7 cellular contexts compared by ENCODE assay signal in the genomic region with DNA sequence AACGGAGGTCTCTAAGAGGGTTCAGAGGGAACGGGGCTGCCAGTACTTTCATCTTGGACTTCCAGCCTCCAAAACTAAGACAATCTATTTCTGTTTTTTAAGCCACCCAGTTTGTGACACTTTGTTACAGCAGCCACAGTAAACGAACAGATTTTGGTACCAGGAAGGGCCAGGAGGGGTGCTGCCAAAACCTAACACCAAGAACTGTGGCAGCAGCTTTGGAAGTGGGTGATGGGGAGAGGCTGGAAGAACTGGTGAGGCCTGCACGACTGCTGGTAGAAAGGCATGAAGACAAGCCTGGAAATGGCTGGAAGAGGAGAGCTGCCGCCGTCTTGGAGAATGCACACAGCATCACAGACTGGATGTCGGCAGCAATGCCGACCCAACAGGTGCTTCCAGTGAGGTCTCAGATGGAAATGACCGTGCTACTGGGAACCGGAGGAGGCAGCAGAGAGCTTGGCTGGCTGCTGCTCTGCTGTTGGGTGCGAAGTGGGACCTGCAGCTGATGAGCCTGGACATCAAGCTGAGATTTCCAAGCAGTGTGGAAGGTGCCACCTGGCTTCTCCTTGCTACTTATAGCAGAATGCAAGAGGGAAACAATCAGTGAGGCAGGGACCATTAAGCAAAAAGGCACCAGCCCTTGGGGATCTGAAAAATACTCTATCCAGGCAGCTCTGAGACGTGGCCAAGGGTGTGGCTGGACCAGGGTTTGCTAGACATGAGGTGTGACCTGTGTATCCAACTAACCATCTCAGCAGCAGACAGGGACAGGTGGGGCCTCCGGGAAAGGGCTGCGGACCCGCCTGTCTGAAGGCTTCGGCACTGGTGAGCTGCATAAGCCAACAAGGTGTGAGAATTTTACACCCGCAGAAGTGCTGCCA. TPM values are rescaled to one million over a fixed set of nuclear protein-coding genes. Genes with fewer than 3 reads are reported as not detected.
DNase-seq lines count a peak whose midpoint lies in the region; ATAC-seq and TF ChIP-seq lines count a peak whose summit lies in the region.

No MANE protein-coding gene starts in this region.

- POLR2A ChIA-PET in HEK293 (lab: Yijun Ruan, JAX): interaction anchor here (0.6 to 3.1 kb wide), 14 partner anchors 9 to 68 kb away, joined by 3 to 20 read pairs (median 6); a partner anchor contains a TSS

- H3K27me3 ChIP-seq in foreskin keratinocyte: peaks cover 38% of the 10 kb centered on the region

- H3K4me1 ChIP-seq in HEK293 (ENCODE audit: control insufficient read depth, insufficient read depth, low read length): no peaks in the 10 kb centered on the region
- H3K4me1 ChIP-seq in foreskin keratinocyte: no peaks in the 10 kb centered on the region

- H3K9me3 ChIP-seq in HEK293 (ENCODE audit: control insufficient read depth, insufficient read depth, low read depth, low read length): no peaks in the 10 kb centered on the region

- peak; percentile 91 for DNase-seq in DMS53 (lab: John Stamatoyannopoulos, UW)
- peak; percentile 68 for DNase-seq in SW480 (ENCODE audit: low spot score)
- DNase-seq in foreskin keratinocyte: no peak
- DNase-seq in stimulated activated naive CD8-positive, alpha-beta T cell treated with anti-CD3 and anti-CD28 coated beads, Interleukin-15, Interleukin-2, amounts not matched to agents 100 U/mL and 50 U/mL, for 24 hours: no peak
- DNase-seq in GDM1 (lab: John Stamatoyannopoulos, UW): no peak

- TF ChIP-seq CTCF in HEK293 (tag by site-specific recombination; IDR thresholded peaks at IDR 0.05): peak; percentile 64
- peak; percentile 73 for TF ChIP-seq CTCF in foreskin keratinocyte (conservative IDR thresholded peaks at IDR 0.05)

- CTCF ChIA-PET in HEK293 (lab: Yijun Ruan, JAX): interaction anchor here (0.7 to 3.1 kb wide), 11 partner anchors 11 to 76 kb away, joined by 3 to 15 read pairs (median 5); a partner anchor contains a TSS

- no peak overlapping the region for H3K4me3 ChIP-seq in HEK293 (ENCODE audit: low read depth, low read length)

- peaks cover 0 to 46% of the 10 kb centered on the region in 2 experiments; a peak in 2 of 3 replicates for H3K36me3 ChIP-seq in HEK293 (ENCODE audit: control insufficient read depth in 2 of 2, insufficient read depth in 1 of 2, low read length in 2 of 2)

- ATAC-seq in foreskin keratinocyte: peak; percentile 49
- ATAC-seq in stimulated activated naive CD8-positive, alpha-beta T cell treated with anti-CD3 and anti-CD28 coated beads, Interleukin-15, Interleukin-2, amounts not matched to agents 100 U/mL and 50 U/mL, for 24 hours: peak; percentile 44
- no peak for ATAC-seq in HG02571 (IDR thresholded peaks at IDR 0.05; ENCODE audit: unreplicated experiment)

- H3K27ac ChIP-seq in HEK293 (ENCODE audit: extremely low read depth, low read depth, low read length) (no peak overlapping the region), foreskin keratinocyte (no peak overlapping the region)

TF ChIP-seq in HEK293, 187 proteins besides CTCF, POLR2A, EP300 and RAD21 (continues in another document):
- TF ChIP-seq ZNF548 (tag by site-specific recombination; IDR thresholded peaks at IDR 0.05) (no peak), PRDM1 (tag by site-specific recombination; IDR thresholded peaks at IDR 0.05) (no peak), ZNF501 (tag by site-specific recombination; IDR thresholded peaks at IDR 0.05) (no peak), IKZF3 (tag by site-specific recombination; IDR thresholded peaks at IDR 0.05) (no peak), KLF1 (tag by site-specific recombination; IDR thresholded peaks at IDR 0.05) (no peak), ZNF274 (IDR thresholded peaks at IDR 0.05; ENCODE audit: low read length) (no peak), ZNF274 (tag by site-specific recombination; IDR thresholded peaks at IDR 0.05; ENCODE audit: borderline replicate concordance) (no peak), ZNF426 (tag by site-specific recombination; IDR thresholded peaks at IDR 0.05) (no peak), OVOL3 (tag by site-specific recombination; IDR thresholded peaks at IDR 0.05) (no peak), SCRT2 (tag by site-specific recombination; IDR thresholded peaks at IDR 0.05) (peak; percentile 100), RBAK (tag by site-specific recombination; IDR thresholded peaks at IDR 0.05) (no peak), ZBTB17 (tag by site-specific recombination; IDR thresholded peaks at IDR 0.05) (peak; percentile 43; the same call in 1 of the 2 replicates), ZNF140 (tag by site-specific recombination; IDR thresholded peaks at IDR 0.05) (no peak), ZNF660 (tag by site-specific recombination; IDR thresholded peaks at IDR 0.05) (no peak; the same call in 1 of the 2 replicates), ZNF10 (tag by site-specific recombination; IDR thresholded peaks at IDR 0.05) (peak; percentile 89), ZNF792 (tag by site-specific recombination; IDR thresholded peaks at IDR 0.05) (no peak), ZNF202 (tag by site-specific recombination; IDR thresholded peaks at IDR 0.05; ENCODE audit: borderline replicate concordance) (no peak), ZBTB1 (tag by site-specific recombination; IDR thresholded peaks at IDR 0.05) (no peak), ZNF311 (tag by site-specific recombination; IDR thresholded peaks at IDR 0.05; ENCODE audit: borderline replicate concordance) (no peak), OSR2 (tag by site-specific recombination; IDR thresholded peaks at IDR 0.05) (no peak), ZSCAN23 (tag by site-specific recombination; IDR thresholded peaks at IDR 0.05) (no peak), ZNF785 (tag by site-specific recombination; IDR thresholded peaks at IDR 0.05) (no peak), ZNF600 (tag by site-specific recombination; IDR thresholded peaks at IDR 0.05) (peak; percentile 91), ZNF521 (tag by site-specific recombination; IDR thresholded peaks at IDR 0.05) (no peak), ZNF529 (tag by site-specific recombination; IDR thresholded peaks at IDR 0.05; ENCODE audit: insufficient replicate concordance) (no peak)
- TF ChIP-seq, protein P1, sequence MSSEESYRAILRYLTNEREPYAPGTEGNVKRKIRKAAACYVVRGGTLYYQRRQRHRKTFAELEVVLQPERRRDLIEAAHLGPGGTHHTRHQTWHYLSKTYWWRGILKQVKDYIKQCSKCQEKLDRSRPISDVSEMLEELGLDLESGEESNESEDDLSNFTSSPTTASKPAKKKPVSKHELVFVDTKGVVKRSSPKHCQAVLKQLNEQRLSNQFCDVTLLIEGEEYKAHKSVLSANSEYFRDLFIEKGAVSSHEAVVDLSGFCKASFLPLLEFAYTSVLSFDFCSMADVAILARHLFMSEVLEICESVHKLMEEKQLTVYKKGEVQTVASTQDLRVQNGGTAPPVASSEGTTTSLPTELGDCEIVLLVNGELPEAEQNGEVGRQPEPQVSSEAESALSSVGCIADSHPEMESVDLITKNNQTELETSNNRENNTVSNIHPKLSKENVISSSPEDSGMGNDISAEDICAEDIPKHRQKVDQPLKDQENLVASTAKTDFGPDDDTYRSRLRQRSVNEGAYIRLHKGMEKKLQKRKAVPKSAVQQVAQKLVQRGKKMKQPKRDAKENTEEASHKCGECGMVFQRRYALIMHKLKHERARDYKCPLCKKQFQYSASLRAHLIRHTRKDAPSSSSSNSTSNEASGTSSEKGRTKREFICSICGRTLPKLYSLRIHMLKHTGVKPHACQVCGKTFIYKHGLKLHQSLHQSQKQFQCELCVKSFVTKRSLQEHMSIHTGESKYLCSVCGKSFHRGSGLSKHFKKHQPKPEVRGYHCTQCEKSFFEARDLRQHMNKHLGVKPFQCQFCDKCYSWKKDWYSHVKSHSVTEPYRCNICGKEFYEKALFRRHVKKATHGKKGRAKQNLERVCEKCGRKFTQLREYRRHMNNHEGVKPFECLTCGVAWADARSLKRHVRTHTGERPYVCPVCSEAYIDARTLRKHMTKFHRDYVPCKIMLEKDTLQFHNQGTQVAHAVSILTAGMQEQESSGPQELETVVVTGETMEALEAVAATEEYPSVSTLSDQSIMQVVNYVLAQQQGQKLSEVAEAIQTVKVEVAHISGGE (tag by site-specific recombination; conservative IDR thresholded peaks at IDR 0.05; ENCODE audit: low read depth): no peak
- TF ChIP-seq, protein P2, sequence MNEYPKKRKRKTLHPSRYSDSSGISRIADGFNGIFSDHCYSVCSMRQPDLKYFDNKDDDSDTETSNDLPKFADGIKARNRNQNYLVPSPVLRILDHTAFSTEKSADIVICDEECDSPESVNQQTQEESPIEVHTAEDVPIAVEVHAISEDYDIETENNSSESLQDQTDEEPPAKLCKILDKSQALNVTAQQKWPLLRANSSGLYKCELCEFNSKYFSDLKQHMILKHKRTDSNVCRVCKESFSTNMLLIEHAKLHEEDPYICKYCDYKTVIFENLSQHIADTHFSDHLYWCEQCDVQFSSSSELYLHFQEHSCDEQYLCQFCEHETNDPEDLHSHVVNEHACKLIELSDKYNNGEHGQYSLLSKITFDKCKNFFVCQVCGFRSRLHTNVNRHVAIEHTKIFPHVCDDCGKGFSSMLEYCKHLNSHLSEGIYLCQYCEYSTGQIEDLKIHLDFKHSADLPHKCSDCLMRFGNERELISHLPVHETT (tag by site-specific recombination; IDR thresholded peaks at IDR 0.05): no peak
- TF ChIP-seq, protein P3, sequence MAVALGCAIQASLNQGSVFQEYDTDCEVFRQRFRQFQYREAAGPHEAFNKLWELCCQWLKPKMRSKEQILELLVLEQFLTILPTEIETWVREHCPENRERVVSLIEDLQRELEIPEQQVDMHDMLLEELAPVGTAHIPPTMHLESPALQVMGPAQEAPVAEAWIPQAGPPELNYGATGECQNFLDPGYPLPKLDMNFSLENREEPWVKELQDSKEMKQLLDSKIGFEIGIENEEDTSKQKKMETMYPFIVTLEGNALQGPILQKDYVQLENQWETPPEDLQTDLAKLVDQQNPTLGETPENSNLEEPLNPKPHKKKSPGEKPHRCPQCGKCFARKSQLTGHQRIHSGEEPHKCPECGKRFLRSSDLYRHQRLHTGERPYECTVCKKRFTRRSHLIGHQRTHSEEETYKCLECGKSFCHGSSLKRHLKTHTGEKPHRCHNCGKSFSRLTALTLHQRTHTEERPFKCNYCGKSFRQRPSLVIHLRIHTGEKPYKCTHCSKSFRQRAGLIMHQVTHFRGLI (tag by site-specific recombination; IDR thresholded peaks at IDR 0.05): no peak

RNA-seq across cellular contexts. Expression of a gene that starts 4.7 kb away (rescaled TPM):
- total RNA-seq in foreskin keratinocyte: not detected in 2 replicates
- not detected in 2 replicates for polyA plus RNA-seq in foreskin keratinocyte

RNA-seq across cellular contexts. Expression of a gene that starts 6.7 kb away (rescaled TPM):
- not detected in 2 replicates for total RNA-seq in foreskin keratinocyte
- polyA plus RNA-seq in foreskin keratinocyte: not detected in 2 replicates

RNA-seq across cellular contexts. Expression of a gene that starts 11.8 kb away (rescaled TPM):
- 20.8 TPM in 2 replicates for total RNA-seq in foreskin keratinocyte
- polyA plus RNA-seq in foreskin keratinocyte: 16.4 and 17.2 TPM in 2 replicates

RNA-seq across cellular contexts. Expression of a gene that starts 11.9 kb away (rescaled TPM):
- total RNA-seq in foreskin keratinocyte: 98.8 and 102 TPM in 2 replicates
- polyA plus RNA-seq in foreskin keratinocyte: 174 and 179 TPM in 2 replicates

RNA-seq across cellular contexts. Expression of a gene that starts 24.0 kb away (rescaled TPM):
- total RNA-seq in foreskin keratinocyte: 6.2 and 6.6 TPM in 2 replicates
- 6.1 TPM in 2 replicates for polyA plus RNA-seq in foreskin keratinocyte

Comparison
In these comparisons a context has a peak if more than half of its experiments do, and no peak if none do; other contexts are left out.
1. DNase-seq: peak in DMS53 (single experiment) and SW480 (single experiment); none in foreskin keratinocyte (0 of 2), stimulated activated naive CD8-positive, alpha-beta T cell treated with anti-CD3 and anti-CD28 coated beads, Interleukin-15, Interleukin-2, amounts not matched to agents 100 U/mL and 50 U/mL, for 24 hours (single experiment) and GDM1 (single experiment).